Comparison of ENCODE assay signal across 1 cellular context in genomic region chr3:53162672-53163458, GRCh38.
TF ChIP-seq lines count a peak whose summit lies in the region.

No MANE protein-coding gene starts in this region.

TF ChIP-seq in K562, 482 proteins besides CTCF, POLR2A, EP300 and RAD21:
- TF ChIP-seq, protein P1, sequence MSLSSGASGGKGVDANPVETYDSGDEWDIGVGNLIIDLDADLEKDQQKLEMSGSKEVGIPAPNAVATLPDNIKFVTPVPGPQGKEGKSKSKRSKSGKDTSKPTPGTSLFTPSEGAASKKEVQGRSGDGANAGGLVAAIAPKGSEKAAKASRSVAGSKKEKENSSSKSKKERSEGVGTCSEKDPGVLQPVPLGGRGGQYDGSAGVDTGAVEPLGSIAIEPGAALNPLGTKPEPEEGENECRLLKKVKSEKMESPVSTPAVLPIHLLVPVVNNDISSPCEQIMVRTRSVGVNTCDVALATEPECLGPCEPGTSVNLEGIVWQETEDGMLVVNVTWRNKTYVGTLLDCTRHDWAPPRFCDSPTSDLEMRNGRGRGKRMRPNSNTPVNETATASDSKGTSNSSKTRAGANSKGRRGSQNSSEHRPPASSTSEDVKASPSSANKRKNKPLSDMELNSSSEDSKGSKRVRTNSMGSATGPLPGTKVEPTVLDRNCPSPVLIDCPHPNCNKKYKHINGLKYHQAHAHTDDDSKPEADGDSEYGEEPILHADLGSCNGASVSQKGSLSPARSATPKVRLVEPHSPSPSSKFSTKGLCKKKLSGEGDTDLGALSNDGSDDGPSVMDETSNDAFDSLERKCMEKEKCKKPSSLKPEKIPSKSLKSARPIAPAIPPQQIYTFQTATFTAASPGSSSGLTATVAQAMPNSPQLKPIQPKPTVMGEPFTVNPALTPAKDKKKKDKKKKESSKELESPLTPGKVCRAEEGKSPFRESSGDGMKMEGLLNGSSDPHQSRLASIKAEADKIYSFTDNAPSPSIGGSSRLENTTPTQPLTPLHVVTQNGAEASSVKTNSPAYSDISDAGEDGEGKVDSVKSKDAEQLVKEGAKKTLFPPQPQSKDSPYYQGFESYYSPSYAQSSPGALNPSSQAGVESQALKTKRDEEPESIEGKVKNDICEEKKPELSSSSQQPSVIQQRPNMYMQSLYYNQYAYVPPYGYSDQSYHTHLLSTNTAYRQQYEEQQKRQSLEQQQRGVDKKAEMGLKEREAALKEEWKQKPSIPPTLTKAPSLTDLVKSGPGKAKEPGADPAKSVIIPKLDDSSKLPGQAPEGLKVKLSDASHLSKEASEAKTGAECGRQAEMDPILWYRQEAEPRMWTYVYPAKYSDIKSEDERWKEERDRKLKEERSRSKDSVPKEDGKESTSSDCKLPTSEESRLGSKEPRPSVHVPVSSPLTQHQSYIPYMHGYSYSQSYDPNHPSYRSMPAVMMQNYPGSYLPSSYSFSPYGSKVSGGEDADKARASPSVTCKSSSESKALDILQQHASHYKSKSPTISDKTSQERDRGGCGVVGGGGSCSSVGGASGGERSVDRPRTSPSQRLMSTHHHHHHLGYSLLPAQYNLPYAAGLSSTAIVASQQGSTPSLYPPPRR (CRISPR knock-in tag; IDR thresholded peaks at IDR 0.05; ENCODE audit: borderline replicate concordance), result 0 out of 2 replicates have a peak, but pooled peaks have one; percentile 26
- TF ChIP-seq ZNF395 (CRISPR knock-in tag; IDR thresholded peaks at IDR 0.05) (no peak), GTF2E2 (tag; IDR thresholded peaks at IDR 0.05) (no peak), KLF16 (IDR thresholded peaks at IDR 0.05) (no peak), HDAC1 (IDR thresholded peaks at IDR 0.05) (0 out of 4 replicates have a peak, but pooled peaks of 1 of the 2 experiments have one; percentile 18), ARID4B (CRISPR knock-in tag; IDR thresholded peaks at IDR 0.05) (0 out of 2 replicates have a peak, but pooled peaks have one; percentile 9), ZNF551 (CRISPR knock-in tag; IDR thresholded peaks at IDR 0.05) (no peak), HDGF (IDR thresholded peaks at IDR 0.05) (peak; percentile 45; the same call in 1 of the 2 replicates), EGR1 (conservative IDR thresholded peaks at IDR 0.05) (peak; percentile 93), ZSCAN32 (CRISPR knock-in tag; IDR thresholded peaks at IDR 0.05) (no peak), TOE1 (IDR thresholded peaks at IDR 0.05; ENCODE audit: borderline replicate concordance) (no peak), TOE1 (CRISPR knock-in tag; IDR thresholded peaks at IDR 0.05; ENCODE audit: borderline replicate concordance, low read depth) (peak; percentile 67; the same call in 1 of the 2 replicates), ARHGAP35 (IDR thresholded peaks at IDR 0.05; ENCODE audit: partially characterized antibody) (peak; percentile 15), TEAD4 (IDR thresholded peaks at IDR 0.05; ENCODE audit: low read length) (peak; percentile 65; the same call in 1 of the 2 replicates), TEAD4 (CRISPR knock-in tag; IDR thresholded peaks at IDR 0.05; ENCODE audit: borderline replicate concordance) (no peak)
- TF ChIP-seq, protein P2, sequence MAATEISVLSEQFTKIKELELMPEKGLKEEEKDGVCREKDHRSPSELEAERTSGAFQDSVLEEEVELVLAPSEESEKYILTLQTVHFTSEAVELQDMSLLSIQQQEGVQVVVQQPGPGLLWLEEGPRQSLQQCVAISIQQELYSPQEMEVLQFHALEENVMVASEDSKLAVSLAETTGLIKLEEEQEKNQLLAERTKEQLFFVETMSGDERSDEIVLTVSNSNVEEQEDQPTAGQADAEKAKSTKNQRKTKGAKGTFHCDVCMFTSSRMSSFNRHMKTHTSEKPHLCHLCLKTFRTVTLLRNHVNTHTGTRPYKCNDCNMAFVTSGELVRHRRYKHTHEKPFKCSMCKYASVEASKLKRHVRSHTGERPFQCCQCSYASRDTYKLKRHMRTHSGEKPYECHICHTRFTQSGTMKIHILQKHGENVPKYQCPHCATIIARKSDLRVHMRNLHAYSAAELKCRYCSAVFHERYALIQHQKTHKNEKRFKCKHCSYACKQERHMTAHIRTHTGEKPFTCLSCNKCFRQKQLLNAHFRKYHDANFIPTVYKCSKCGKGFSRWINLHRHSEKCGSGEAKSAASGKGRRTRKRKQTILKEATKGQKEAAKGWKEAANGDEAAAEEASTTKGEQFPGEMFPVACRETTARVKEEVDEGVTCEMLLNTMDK (IDR thresholded peaks at IDR 0.05; ENCODE audit: borderline replicate concordance, insufficient read depth, low read depth, low read length, poor library complexity, severe bottlenecking), result no peak
- TF ChIP-seq, protein P3, sequence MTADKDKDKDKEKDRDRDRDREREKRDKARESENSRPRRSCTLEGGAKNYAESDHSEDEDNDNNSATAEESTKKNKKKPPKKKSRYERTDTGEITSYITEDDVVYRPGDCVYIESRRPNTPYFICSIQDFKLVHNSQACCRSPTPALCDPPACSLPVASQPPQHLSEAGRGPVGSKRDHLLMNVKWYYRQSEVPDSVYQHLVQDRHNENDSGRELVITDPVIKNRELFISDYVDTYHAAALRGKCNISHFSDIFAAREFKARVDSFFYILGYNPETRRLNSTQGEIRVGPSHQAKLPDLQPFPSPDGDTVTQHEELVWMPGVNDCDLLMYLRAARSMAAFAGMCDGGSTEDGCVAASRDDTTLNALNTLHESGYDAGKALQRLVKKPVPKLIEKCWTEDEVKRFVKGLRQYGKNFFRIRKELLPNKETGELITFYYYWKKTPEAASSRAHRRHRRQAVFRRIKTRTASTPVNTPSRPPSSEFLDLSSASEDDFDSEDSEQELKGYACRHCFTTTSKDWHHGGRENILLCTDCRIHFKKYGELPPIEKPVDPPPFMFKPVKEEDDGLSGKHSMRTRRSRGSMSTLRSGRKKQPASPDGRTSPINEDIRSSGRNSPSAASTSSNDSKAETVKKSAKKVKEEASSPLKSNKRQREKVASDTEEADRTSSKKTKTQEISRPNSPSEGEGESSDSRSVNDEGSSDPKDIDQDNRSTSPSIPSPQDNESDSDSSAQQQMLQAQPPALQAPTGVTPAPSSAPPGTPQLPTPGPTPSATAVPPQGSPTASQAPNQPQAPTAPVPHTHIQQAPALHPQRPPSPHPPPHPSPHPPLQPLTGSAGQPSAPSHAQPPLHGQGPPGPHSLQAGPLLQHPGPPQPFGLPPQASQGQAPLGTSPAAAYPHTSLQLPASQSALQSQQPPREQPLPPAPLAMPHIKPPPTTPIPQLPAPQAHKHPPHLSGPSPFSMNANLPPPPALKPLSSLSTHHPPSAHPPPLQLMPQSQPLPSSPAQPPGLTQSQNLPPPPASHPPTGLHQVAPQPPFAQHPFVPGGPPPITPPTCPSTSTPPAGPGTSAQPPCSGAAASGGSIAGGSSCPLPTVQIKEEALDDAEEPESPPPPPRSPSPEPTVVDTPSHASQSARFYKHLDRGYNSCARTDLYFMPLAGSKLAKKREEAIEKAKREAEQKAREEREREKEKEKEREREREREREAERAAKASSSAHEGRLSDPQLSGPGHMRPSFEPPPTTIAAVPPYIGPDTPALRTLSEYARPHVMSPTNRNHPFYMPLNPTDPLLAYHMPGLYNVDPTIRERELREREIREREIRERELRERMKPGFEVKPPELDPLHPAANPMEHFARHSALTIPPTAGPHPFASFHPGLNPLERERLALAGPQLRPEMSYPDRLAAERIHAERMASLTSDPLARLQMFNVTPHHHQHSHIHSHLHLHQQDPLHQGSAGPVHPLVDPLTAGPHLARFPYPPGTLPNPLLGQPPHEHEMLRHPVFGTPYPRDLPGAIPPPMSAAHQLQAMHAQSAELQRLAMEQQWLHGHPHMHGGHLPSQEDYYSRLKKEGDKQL (CRISPR knock-in tag; IDR thresholded peaks at IDR 0.05; ENCODE audit: borderline replicate concordance), result no peak
- TF ChIP-seq, protein P4, sequence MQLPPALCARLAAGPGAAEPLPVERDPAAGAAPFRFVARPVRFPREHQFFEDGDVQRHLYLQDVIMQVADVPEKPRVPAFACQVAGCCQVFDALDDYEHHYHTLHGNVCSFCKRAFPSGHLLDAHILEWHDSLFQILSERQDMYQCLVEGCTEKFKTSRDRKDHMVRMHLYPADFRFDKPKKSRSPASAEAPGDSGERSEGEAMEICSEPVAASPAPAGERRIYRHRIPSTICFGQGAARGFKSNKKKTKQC (CRISPR knock-in tag; IDR thresholded peaks at IDR 0.05), result no peak
